In the genomic region with DNA sequence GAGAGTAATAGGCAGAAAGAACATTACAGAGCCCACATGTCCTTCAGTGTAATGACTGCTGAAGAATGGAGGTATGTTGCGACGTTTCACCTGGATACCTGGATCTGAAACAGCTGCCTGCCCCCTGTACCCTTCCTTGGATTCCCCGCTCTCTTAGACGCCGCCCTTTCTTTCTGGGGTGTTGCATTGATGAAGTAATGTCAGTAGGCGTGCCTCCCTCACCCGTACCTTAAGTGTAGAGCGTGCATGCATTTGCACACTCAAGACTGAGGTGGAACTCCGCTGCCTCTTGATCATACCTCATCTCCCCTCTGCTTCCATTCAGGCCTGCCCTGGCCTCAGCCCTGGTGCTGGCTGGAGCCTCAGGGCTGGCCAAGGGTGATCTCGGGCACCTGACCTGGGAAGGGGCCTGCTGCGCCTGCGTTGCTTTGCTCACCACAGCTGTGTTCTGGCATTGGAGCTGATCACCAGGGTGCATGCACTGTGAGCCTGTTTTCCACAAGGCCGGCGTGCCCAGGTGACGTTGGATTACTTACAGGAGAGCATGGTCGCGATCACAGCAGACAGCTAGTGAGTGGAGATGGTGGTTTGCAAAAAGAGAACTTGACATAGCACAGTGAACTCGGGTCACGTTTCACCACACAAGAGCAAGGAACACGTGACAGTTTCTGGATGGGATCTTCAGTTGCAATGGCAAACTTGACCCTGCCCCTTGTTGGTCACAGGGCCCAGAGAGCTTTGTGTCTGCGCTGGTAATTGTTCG, we compare ENCODE assay signal across 12 cellular contexts.
DNase-seq lines count a peak whose midpoint lies in the region; ATAC-seq, FAIRE-seq and TF ChIP-seq lines count a peak whose summit lies in the region.
"Had no signal": no experiment of that assay in that cellular context is flagged by ENCODE, and none has a peak within 500 bp of the region (broad histone marks: within the 10 kb centered on the region; RNA-seq: fewer than 3 reads in every experiment).

No MANE protein-coding gene starts in this region.

- H3K27me3 Mint-ChIP-seq in astrocyte (ENCODE audit: low read depth, unreplicated experiment) (no peaks in the 10 kb centered on the region), osteocyte (ENCODE audit: unreplicated experiment) (no peaks in the 10 kb centered on the region)

- no peak overlapping the region for H3K9ac ChIP-seq in astrocyte (ENCODE audit: low read length)

- H2AFZ ChIP-seq in astrocyte (ENCODE audit: low read depth, low read length): no peak overlapping the region
- H2AFZ ChIP-seq: PC-9 had no signal

- no peak overlapping the region for H3K4me2 ChIP-seq in astrocyte (ENCODE audit: low read length)
- H3K4me2 ChIP-seq: PC-9 had no signal

- H3K36me3 Mint-ChIP-seq in astrocyte (ENCODE audit: low read depth, unreplicated experiment): peaks cover 4% of the 10 kb centered on the region
- H3K36me3 Mint-ChIP-seq in osteocyte (ENCODE audit: unreplicated experiment): peaks cover 15% of the 10 kb centered on the region

- H3K4me1 ChIP-seq in astrocyte (ENCODE audit: insufficient read depth, low read length): peaks cover 37% of the 10 kb centered on the region

- no peak overlapping the region for H3K4me3 ChIP-seq in astrocyte (ENCODE audit: insufficient read depth, low read depth, low read length)
- H3K4me3 ChIP-seq: PC-9, vagina had no signal

- peak; percentile 49 for ATAC-seq in GM19351 (IDR thresholded peaks at IDR 0.05; ENCODE audit: unreplicated experiment)
- ATAC-seq in GM18907 (IDR thresholded peaks at IDR 0.05; ENCODE audit: unreplicated experiment): no peak

- H3K27me3 ChIP-seq in astrocyte (ENCODE audit: insufficient read depth, low read length): no peaks in the 10 kb centered on the region
- H3K27me3 ChIP-seq: vagina had no signal

- H3K27ac ChIP-seq in astrocyte (ENCODE audit: low read depth, low read length): no peak overlapping the region
- H3K27ac ChIP-seq: PC-9, vagina had no signal

- DNase-seq in NCI-H1092 (lab: John Stamatoyannopoulos, UW) (peak; percentile 50), astrocyte (ENCODE audit: low read depth) (no peak), osteocyte (ENCODE audit: extremely low spot score, unreplicated experiment) (no peak), globus pallidus (ENCODE audit: low spot score) (no peak), NCI-H226 (no peak), H4 (ENCODE audit: low spot score) (no peak)
- DNase-seq: activated gamma-delta T cell treated with Interleukin-2 at 50 U/mL for 16 hours, hypothalamus, PC-9 had no signal

- H4K20me1 ChIP-seq in astrocyte (ENCODE audit: insufficient read depth, low read length): peaks cover 62% of the 10 kb centered on the region

- no peak for TF ChIP-seq CTCF in astrocyte (IDR thresholded peaks at IDR 0.05; ENCODE audit: insufficient read depth, low read depth, low read length)
- no peak for TF ChIP-seq CTCF in osteocyte (IDR thresholded peaks at IDR 0.05)

- no peak for FAIRE-seq in astrocyte (lab: Jason Lieb, UNC)

- peaks cover 78% of the 10 kb centered on the region for H3K4me1 Mint-ChIP-seq in astrocyte (ENCODE audit: low read depth, unreplicated experiment)
- peaks cover 86% of the 10 kb centered on the region for H3K4me1 Mint-ChIP-seq in osteocyte (ENCODE audit: unreplicated experiment)

- no peaks in the 10 kb centered on the region for H3K36me3 ChIP-seq in astrocyte (ENCODE audit: insufficient read depth, low read length)

- H3K79me2 ChIP-seq in astrocyte (ENCODE audit: insufficient read depth, low read length): peaks cover 94% of the 10 kb centered on the region

- H3K9me3 Mint-ChIP-seq in astrocyte (ENCODE audit: unreplicated experiment) (no peaks in the 10 kb centered on the region), osteocyte (ENCODE audit: unreplicated experiment) (no peaks in the 10 kb centered on the region)

- no peak overlapping the region for H3K4me3 Mint-ChIP-seq in astrocyte (ENCODE audit: unreplicated experiment)
- H3K4me3 Mint-ChIP-seq in osteocyte (ENCODE audit: unreplicated experiment): no peak overlapping the region

- H3K27ac Mint-ChIP-seq in astrocyte (ENCODE audit: unreplicated experiment): peak overlapping the region; percentile 84
- H3K27ac Mint-ChIP-seq in osteocyte (ENCODE audit: unreplicated experiment): peak overlapping the region; percentile 66

- H3K9me3 ChIP-seq in astrocyte (ENCODE audit: insufficient read depth, low read depth, low read length): no peaks in the 10 kb centered on the region
- H3K9me3 ChIP-seq: vagina had no signal
